9 cellular contexts compared by ENCODE assay signal in genomic region chr3:177144922-177145321, GRCh38. TPM values are rescaled to one million over a fixed set of nuclear protein-coding genes. Genes with fewer than 3 reads are reported as not detected.
A peak's percentile ranks its signal among the peaks of the same experiment; 100 is the strongest.
DNase-seq lines count a peak whose midpoint lies in the region; ATAC-seq and TF ChIP-seq lines count a peak whose summit lies in the region.
"Had no signal": no experiment of that assay in that cellular context is flagged by ENCODE, and none has a peak within 500 bp of the region (broad histone marks: within the 10 kb centered on the region; RNA-seq: fewer than 3 reads in every experiment).

No MANE protein-coding gene starts in this region.

- H3K9ac ChIP-seq in colonic mucosa (ENCODE audit: low read depth in 2 of 2, low read length in 2 of 2), result no peak overlapping the region

- no peaks in the 10 kb centered on the region for H3K36me3 ChIP-seq in CD8-positive, alpha-beta memory T cell (ENCODE audit: insufficient read depth, low read length)
- H3K36me3 ChIP-seq in colonic mucosa, result no peaks in the 10 kb centered on the region
- H3K36me3 ChIP-seq: left ventricle myocardium inferior had no signal

- CTCF ChIA-PET in CD8-positive, alpha-beta memory T cell (lab: Charles Lee), result interaction anchor here (1.0 to 2.5 kb wide), 5 partner anchors 11 to 216 kb away, joined by 3 to 6 read pairs (median 4); no protein-coding TSS in a partner anchor

- H3K27ac Mint-ChIP-seq in CD8-positive, alpha-beta memory T cell, result peak overlapping the region; percentile 71 to 92 (median 86)

- H3K4me1 Mint-ChIP-seq in CD8-positive, alpha-beta memory T cell, result peaks cover 74 to 93% (median 86%) of the 10 kb centered on the region in 3 donors

- no peak for TF ChIP-seq CTCF in colonic mucosa (IDR thresholded peaks at IDR 0.05)

- no peak overlapping the region for H3K4me3 ChIP-seq in CD8-positive, alpha-beta memory T cell (ENCODE audit: low read length)
- H3K4me3 ChIP-seq in colonic mucosa, result no peak overlapping the region
- H3K4me3 ChIP-seq: left ventricle myocardium inferior had no signal

- H3K4me3 Mint-ChIP-seq in CD8-positive, alpha-beta memory T cell, result peak overlapping the region; percentile 46 to 93 (median 60)

- peak; percentile 55 for ATAC-seq in GM19372 (IDR thresholded peaks at IDR 0.05; ENCODE audit: low read depth, unreplicated experiment)
- peak; percentile 49 for ATAC-seq in HG03520 (IDR thresholded peaks at IDR 0.05; ENCODE audit: unreplicated experiment)

- H3K27me3 Mint-ChIP-seq in CD8-positive, alpha-beta memory T cell, result no peaks in the 10 kb centered on the region

- intact Hi-C loops in colonic mucosa (cut with DNase I), result no loop called here

- DNase-seq in CD8-positive, alpha-beta memory T cell, result peak in 2 of 5 donors; percentile 49
- DNase-seq in colonic mucosa (no peak), NCI-H2081 treated with DMSO at 0.1 percent for 48 hours (lab: John Stamatoyannopoulos, UW) (no peak), erythroblast (lab: John Stamatoyannopoulos, UW) (no peak), hypothalamus (lab: John Stamatoyannopoulos, UW) (no peak)
- DNase-seq in stimulated activated naive CD4-positive, alpha-beta T cell treated with Interleukin-2 at 50 U/mL for 16 hours (lab: John Stamatoyannopoulos, UW), result no peak
- DNase-seq: left ventricle myocardium inferior had no signal

- POLR2A ChIA-PET in CD8-positive, alpha-beta memory T cell (lab: Charles Lee), result interaction anchor here (1.2 to 1.9 kb wide), 4 partner anchors 51 to 215 kb away, joined by 6 to 8 read pairs (median 8); partner anchors contain the start of gene TBL1XR1

- no peaks in the 10 kb centered on the region for H3K9me3 Mint-ChIP-seq in CD8-positive, alpha-beta memory T cell

- peaks cover 61% of the 10 kb centered on the region for H3K4me1 ChIP-seq in CD8-positive, alpha-beta memory T cell (ENCODE audit: insufficient read depth, low read length)
- H3K4me1 ChIP-seq in colonic mucosa, result peaks cover 27% of the 10 kb centered on the region

- no peaks in the 10 kb centered on the region for H3K9me3 ChIP-seq in CD8-positive, alpha-beta memory T cell (ENCODE audit: low read length)
- no peaks in the 10 kb centered on the region for H3K9me3 ChIP-seq in colonic mucosa
- H3K9me3 ChIP-seq: left ventricle myocardium inferior had no signal

- TF ChIP-seq POLR2A in erythroblast (IDR thresholded peaks at IDR 0.05; ENCODE audit: low read length), result no peak

- peaks cover 0 to 2% (median 1%) of the 10 kb centered on the region in 3 donors for H3K36me3 Mint-ChIP-seq in CD8-positive, alpha-beta memory T cell

- H3K27ac ChIP-seq in CD8-positive, alpha-beta memory T cell (ENCODE audit: low read depth, low read length), result no peak overlapping the region
- peak overlapping the region; percentile 2 for H3K27ac ChIP-seq in colonic mucosa
- H3K27ac ChIP-seq: left ventricle myocardium inferior had no signal

- no peaks in the 10 kb centered on the region for H3K27me3 ChIP-seq in CD8-positive, alpha-beta memory T cell (ENCODE audit: insufficient read depth, low read length, poor library complexity, severe bottlenecking)
- no peaks in the 10 kb centered on the region for H3K27me3 ChIP-seq in colonic mucosa

RNA-seq across cellular contexts. Expression of gene TBL1XR1, which starts 52.4 kb away (rescaled TPM):
- 100 to 1,000 TPM; 173 to 193 TPM for total RNA-seq in CD8-positive, alpha-beta memory T cell
- 36.3 TPM for polyA plus RNA-seq in CD8-positive, alpha-beta memory T cell
- total RNA-seq in colonic mucosa, result 100 to 1,000 TPM; 202 to 226 TPM
